16 cellular contexts compared by ENCODE assay signal in genomic region chr7:4689668-4690067, GRCh38. TPM values are rescaled to one million over a fixed set of nuclear protein-coding genes. Genes with fewer than 3 reads are reported as not detected.
DNase-seq lines count a peak whose midpoint lies in the region; ATAC-seq, FAIRE-seq and TF ChIP-seq lines count a peak whose summit lies in the region.
"Had no signal": no experiment of that assay in that cellular context is flagged by ENCODE, and none has a peak within 500 bp of the region (broad histone marks: within the 10 kb centered on the region; RNA-seq: fewer than 3 reads in every experiment).

No MANE protein-coding gene starts in this region.

- H3K79me1 ChIP-seq in trophoblast cell (ENCODE audit: low read length), result no peaks in the 10 kb centered on the region

- H2AK5ac ChIP-seq in trophoblast cell (ENCODE audit: low read length), result no peak overlapping the region

- no peak overlapping the region for H3K23ac ChIP-seq in trophoblast cell (ENCODE audit: low read length)

- H3K9ac ChIP-seq in astrocyte (ENCODE audit: low read length), result no peak overlapping the region
- peak overlapping the region; percentile 7 for H3K9ac ChIP-seq in trophoblast cell (ENCODE audit: low read length)

- H2BK120ac ChIP-seq in trophoblast cell (ENCODE audit: insufficient read depth, low read length, poor library complexity), result no peak overlapping the region

- H4K12ac ChIP-seq in trophoblast cell (ENCODE audit: low read depth, low read length), result no peak overlapping the region

- H4K91ac ChIP-seq in trophoblast cell (ENCODE audit: low read depth, low read length), result no peak overlapping the region

- H3K4me1 Mint-ChIP-seq in astrocyte (ENCODE audit: low read depth, unreplicated experiment), result peaks cover 29% of the 10 kb centered on the region

- no peak overlapping the region for H3K4ac ChIP-seq in trophoblast cell (ENCODE audit: low read depth, low read length)

- H3K79me2 ChIP-seq in astrocyte (ENCODE audit: insufficient read depth, low read length), result peaks cover 100% of the 10 kb centered on the region
- peaks cover 2% of the 10 kb centered on the region for H3K79me2 ChIP-seq in trophoblast cell (ENCODE audit: control insufficient read depth, insufficient read depth, low read length, poor library complexity)

- H2BK12ac ChIP-seq in trophoblast cell (ENCODE audit: low read length), result no peak overlapping the region

- H3K27ac Mint-ChIP-seq in astrocyte (ENCODE audit: unreplicated experiment), result no peak overlapping the region
- H3K27ac Mint-ChIP-seq: activated CD4-positive, alpha-beta T cell treated with anti-CD3 and anti-CD28 coated beads for 36 hours; activated naive CD4-positive, alpha-beta T cell treated with anti-CD3 and anti-CD28 coated beads, Interleukin-2, amount 10 ng/mL, durations not matched to agents 7 days and 5 days had no signal

- H2BK5ac ChIP-seq in trophoblast cell (ENCODE audit: low read depth, low read length, poor library complexity), result no peak overlapping the region

- H3K36me3 ChIP-seq in GM06990 (ENCODE audit: control insufficient read depth, insufficient read depth, low read length), result no peaks in the 10 kb centered on the region
- H3K36me3 ChIP-seq in astrocyte (ENCODE audit: insufficient read depth, low read length), result no peaks in the 10 kb centered on the region
- peaks cover 0 to 2% of the 10 kb centered on the region in 2 experiments for H3K36me3 ChIP-seq in trophoblast cell (ENCODE audit: control insufficient read depth in 1 of 2, insufficient read depth in 2 of 2, low read length in 2 of 2)

- DNase-seq in GM06990 (ENCODE audit: extremely low read depth, insufficient read length) (peak; percentile 48), astrocyte (ENCODE audit: low read depth) (no peak), trophoblast cell (no peak), dermis blood vessel endothelial cell (no peak), NCI-H1436 treated with DMSO at 0.1 percent for 48 hours (lab: John Stamatoyannopoulos, UW) (no peak)
- DNase-seq: activated naive CD4-positive, alpha-beta T cell treated with anti-CD3 and anti-CD28 coated beads, Interleukin-2, amount 10 ng/mL, durations not matched to agents 7 days and 5 days; CD4-positive, alpha-beta memory T cell; GOT3; midbrain; NCI-H524; small intestine had no signal

- no peaks in the 10 kb centered on the region for H3K27me3 Mint-ChIP-seq in astrocyte (ENCODE audit: low read depth, unreplicated experiment)
- H3K27me3 Mint-ChIP-seq: activated CD4-positive, alpha-beta T cell treated with anti-CD3 and anti-CD28 coated beads for 36 hours; activated naive CD4-positive, alpha-beta T cell treated with anti-CD3 and anti-CD28 coated beads, Interleukin-2, amount 10 ng/mL, durations not matched to agents 7 days and 5 days; CD4-positive, alpha-beta memory T cell had no signal

- peaks cover 9% of the 10 kb centered on the region for H3K36me3 Mint-ChIP-seq in astrocyte (ENCODE audit: low read depth, unreplicated experiment)

- H3K14ac ChIP-seq in trophoblast cell (ENCODE audit: low read length), result no peak overlapping the region

- H3K27ac ChIP-seq in astrocyte (ENCODE audit: low read depth, low read length) (no peak overlapping the region), trophoblast cell (ENCODE audit: low read depth, low read length) (no peak overlapping the region)
- H3K27ac ChIP-seq: SJSA1 had no signal

- H3K4me2 ChIP-seq in astrocyte (ENCODE audit: low read length), result peak overlapping the region; percentile 54
- no peak overlapping the region for H3K4me2 ChIP-seq in trophoblast cell (ENCODE audit: low read length)

- ATAC-seq in HG02678 (IDR thresholded peaks at IDR 0.05; ENCODE audit: unreplicated experiment) (peak; percentile 59), GM19324 (IDR thresholded peaks at IDR 0.05; ENCODE audit: low FRiP score, unreplicated experiment) (no peak), GM18907 (IDR thresholded peaks at IDR 0.05; ENCODE audit: unreplicated experiment) (no peak)
- ATAC-seq: activated CD4-positive, alpha-beta T cell treated with anti-CD3 and anti-CD28 coated beads for 36 hours had no signal

- H3K4me3 ChIP-seq in GM06990 (replicated peaks; ENCODE audit: low read depth, low read length), result no peak overlapping the region
- no peak overlapping the region for H3K4me3 ChIP-seq in astrocyte (ENCODE audit: insufficient read depth, low read depth, low read length)
- H3K4me3 ChIP-seq in trophoblast cell (ENCODE audit: low read depth, low read length), result no peak overlapping the region
- H3K4me3 ChIP-seq: SJSA1 had no signal

- no peaks in the 10 kb centered on the region for H3K9me3 Mint-ChIP-seq in astrocyte (ENCODE audit: unreplicated experiment)
- H3K9me3 Mint-ChIP-seq: activated naive CD4-positive, alpha-beta T cell treated with anti-CD3 and anti-CD28 coated beads, Interleukin-2, amount 10 ng/mL, durations not matched to agents 7 days and 5 days; CD4-positive, alpha-beta memory T cell had no signal

- peaks cover 12% of the 10 kb centered on the region for H3K4me1 ChIP-seq in astrocyte (ENCODE audit: insufficient read depth, low read length)
- no peaks in the 10 kb centered on the region for H3K4me1 ChIP-seq in trophoblast cell (ENCODE audit: control insufficient read depth in 1 of 2, insufficient read depth in 2 of 2, low read length in 2 of 2)

- H3K9me3 ChIP-seq in astrocyte (ENCODE audit: insufficient read depth, low read depth, low read length), result no peaks in the 10 kb centered on the region
- no peaks in the 10 kb centered on the region for H3K9me3 ChIP-seq in trophoblast cell (ENCODE audit: insufficient read depth, low read depth, low read length)
- H3K9me3 ChIP-seq: SJSA1 had no signal

- no peak overlapping the region for H3K4me3 Mint-ChIP-seq in astrocyte (ENCODE audit: unreplicated experiment)
- H3K4me3 Mint-ChIP-seq: activated CD4-positive, alpha-beta T cell treated with anti-CD3 and anti-CD28 coated beads for 36 hours; activated naive CD4-positive, alpha-beta T cell treated with anti-CD3 and anti-CD28 coated beads, Interleukin-2, amount 10 ng/mL, durations not matched to agents 7 days and 5 days had no signal

- FAIRE-seq in astrocyte (lab: Jason Lieb, UNC), result no peak
- FAIRE-seq: small intestine had no signal

- H3K18ac ChIP-seq in trophoblast cell (ENCODE audit: low read length), result no peak overlapping the region

- H2AFZ ChIP-seq in astrocyte (ENCODE audit: low read depth, low read length) (no peak overlapping the region), trophoblast cell (ENCODE audit: insufficient read depth, low read length, poor library complexity) (no peak overlapping the region)

- H3K27me3 ChIP-seq in GM06990 (replicated peaks; ENCODE audit: control insufficient read depth, insufficient read depth, low read length) (no peaks in the 10 kb centered on the region), astrocyte (ENCODE audit: insufficient read depth, low read length) (no peaks in the 10 kb centered on the region), trophoblast cell (ENCODE audit: insufficient read depth, low read length) (no peaks in the 10 kb centered on the region)
- H3K27me3 ChIP-seq: SJSA1 had no signal

- peaks cover 79% of the 10 kb centered on the region for H4K20me1 ChIP-seq in astrocyte (ENCODE audit: insufficient read depth, low read length)

- no peak for TF ChIP-seq CTCF in GM06990 (IDR thresholded peaks at IDR 0.05; ENCODE audit: insufficient read depth, low read length, poor library complexity, severe bottlenecking)
- TF ChIP-seq CTCF in astrocyte (IDR thresholded peaks at IDR 0.05; ENCODE audit: insufficient read depth, low read depth, low read length), result no peak

- no peak overlapping the region for H4K8ac ChIP-seq in trophoblast cell (ENCODE audit: low read depth, low read length)

- WGBS in trophoblast cell (ENCODE audit: extremely low coverage, insufficient coverage, insufficient read length), result no CpG with 5 or more reads among the region's 12 CpGs

RNA-seq across cellular contexts. Expression of gene FOXK1, which starts 7.6 kb away (rescaled TPM):
- total RNA-seq in astrocyte, result 51.8 and 53.6 TPM in 2 replicates
- 6.5 and 6.6 TPM in 2 replicates for polyA plus RNA-seq in trophoblast cell (2013)
- total RNA-seq in dermis blood vessel endothelial cell, result 25.9 and 37.7 TPM in 2 replicates
